In genomic region chr20:53852691-53853450, GRCh38 we compare ENCODE assay signal across 17 cellular contexts.
"Had no signal": no experiment of that assay in that cellular context is flagged by ENCODE, and none has a peak within 500 bp of the region (broad histone marks: within the 10 kb centered on the region; RNA-seq: fewer than 3 reads in every experiment).

No MANE protein-coding gene starts in this region.

- ATAC-seq: natural killer cell treated with Interleukin-12 subunit alpha and Interleukin-12 subunit beta and Interleukin-15 and Interleukin-18, amount 100 ng/mL, for 72 hours; SK-N-SH treated with all-trans-retinoic acid at 6 μM for 48 hours had no signal

- DNase-seq: activated CD4-positive, CD25-positive, alpha-beta regulatory T cell; amygdala; cortex of kidney; erythroblast; kidney; left ventricle myocardium inferior; ovary; retina; trophoblast cell had no signal

- H3K27ac Mint-ChIP-seq: activated naive CD8-positive, alpha-beta T cell; memory B cell; T-helper 1 cell treated with Interleukin-12 subunit alpha and Interleukin-12 subunit beta and Interleukin-4 antibody, amounts not matched to agents 30 μg/mL and 1 μg/mL, for 36 hours had no signal

- H3K4me2 ChIP-seq: hepatocyte had no signal

- H3K4me3 Mint-ChIP-seq: activated naive CD8-positive, alpha-beta T cell; brain; central memory CD8-positive, alpha-beta T cell; memory B cell; natural killer cell treated with Interleukin-12 subunit alpha and Interleukin-12 subunit beta and Interleukin-15 and Interleukin-18, amount 100 ng/mL, for 72 hours; T-helper 1 cell treated with Interleukin-12 subunit alpha and Interleukin-12 subunit beta and Interleukin-4 antibody, amounts not matched to agents 30 μg/mL and 1 μg/mL, for 36 hours had no signal

- H3K36me3 Mint-ChIP-seq: activated naive CD8-positive, alpha-beta T cell; brain; memory B cell; natural killer cell treated with Interleukin-12 subunit alpha and Interleukin-12 subunit beta and Interleukin-15 and Interleukin-18, amount 100 ng/mL, for 72 hours had no signal

- H3K27me3 ChIP-seq: hepatocyte, ovary had no signal

- H3K9me3 Mint-ChIP-seq: central memory CD8-positive, alpha-beta T cell; memory B cell; natural killer cell treated with Interleukin-12 subunit alpha and Interleukin-12 subunit beta and Interleukin-15 and Interleukin-18, amount 100 ng/mL, for 72 hours; T-helper 1 cell treated with Interleukin-12 subunit alpha and Interleukin-12 subunit beta and Interleukin-4 antibody, amounts not matched to agents 30 μg/mL and 1 μg/mL, for 36 hours had no signal

- H3K79me2 ChIP-seq: hepatocyte had no signal

- H3K9me3 ChIP-seq: left ventricle myocardium inferior, ovary had no signal

- H3K27me3 Mint-ChIP-seq: activated naive CD8-positive, alpha-beta T cell; central memory CD8-positive, alpha-beta T cell; memory B cell; natural killer cell treated with Interleukin-12 subunit alpha and Interleukin-12 subunit beta and Interleukin-15 and Interleukin-18, amount 100 ng/mL, for 72 hours had no signal

- H3K4me3 ChIP-seq: hepatocyte, left ventricle myocardium inferior, ovary had no signal

- H3K36me3 ChIP-seq: left ventricle myocardium inferior, ovary had no signal

- H3K27ac ChIP-seq: hepatocyte, left ventricle myocardium inferior, ovary had no signal
